In the genomic region with DNA sequence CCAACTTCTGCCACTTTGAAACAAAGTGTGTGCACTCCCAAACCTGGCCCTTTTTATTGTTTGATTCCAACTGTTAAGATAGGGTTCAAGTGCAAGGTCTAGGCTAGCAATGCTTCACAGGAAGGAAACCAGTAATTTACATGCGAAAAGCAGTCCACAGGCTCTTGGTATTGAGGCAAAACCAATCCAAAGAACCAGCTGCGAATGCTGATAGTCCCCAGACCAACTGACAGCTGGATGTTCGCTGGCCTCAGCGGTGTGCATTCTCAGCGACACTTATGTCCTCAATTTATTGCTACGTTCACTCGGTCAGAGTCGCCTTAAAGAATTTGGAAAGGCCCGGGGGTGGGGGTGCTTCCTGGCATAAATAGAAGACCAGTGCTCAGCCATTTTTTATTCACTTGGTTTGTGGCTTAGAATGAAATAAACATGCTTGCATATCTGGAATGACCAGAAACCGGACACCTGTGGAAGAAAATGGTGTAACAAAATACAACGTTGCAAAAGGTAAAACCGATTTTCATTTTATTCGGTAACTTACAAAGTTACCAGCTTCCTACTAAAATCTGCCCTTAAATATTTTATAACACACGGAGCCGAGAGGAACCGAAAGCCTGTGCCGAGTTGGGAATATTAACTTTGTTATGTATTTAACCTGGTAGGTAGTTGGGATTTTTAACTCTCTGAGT, we compare ENCODE assay signal across 8 cellular contexts. TPM values are rescaled to one million over a fixed set of nuclear protein-coding genes. Genes with fewer than 3 reads are reported as not detected.
DNase-seq lines count a peak whose midpoint lies in the region; TF ChIP-seq lines count a peak whose summit lies in the region.

No MANE protein-coding gene starts in this region.

- no peaks in the 10 kb centered on the region for H3K9me3 ChIP-seq in BLaER1 treated with 17β-estradiol and CSF1 and Interleukin-3, amounts not matched to agents 10 nM and 100 nM (replicated peaks in 1 of 11)
- no peaks in the 10 kb centered on the region for H3K9me3 ChIP-seq in mesenchymal stem cell (ENCODE audit: control insufficient read depth, low read length)

- H3K9ac ChIP-seq in BLaER1 treated with 17β-estradiol and CSF1 and Interleukin-3, amounts not matched to agents 10 nM and 100 nM = peak overlapping the region; percentile 62 to 90 (median 84); a peak in 21 of 22 replicates
- peak overlapping the region; percentile 93 for H3K9ac ChIP-seq in mesenchymal stem cell (ENCODE audit: low read length)

- H2BK15ac ChIP-seq in mesenchymal stem cell (ENCODE audit: low read depth, poor library complexity, severe bottlenecking) = no peak overlapping the region

- H3K27me3 ChIP-seq in BLaER1 treated with 17β-estradiol and CSF1 and Interleukin-3, amounts not matched to agents 10 nM and 100 nM = peaks cover 0 to 32% (median 0%) of the 10 kb centered on the region in 11 experiments; a peak in 7 of 22 replicates
- no peaks in the 10 kb centered on the region for H3K27me3 ChIP-seq in mesenchymal stem cell (ENCODE audit: control insufficient read depth in 1 of 2, insufficient read depth in 1 of 2, low read length in 2 of 2)

- no peaks in the 10 kb centered on the region; a peak in 1 of 22 replicates for H3K36me3 ChIP-seq in BLaER1 treated with 17β-estradiol and CSF1 and Interleukin-3, amounts not matched to agents 10 nM and 100 nM
- H3K36me3 ChIP-seq in mesenchymal stem cell (ENCODE audit: control insufficient read depth in 1 of 2, insufficient read depth in 2 of 2, low read depth in 1 of 2, low read length in 2 of 2) = peaks cover 0 to 5% of the 10 kb centered on the region in 2 experiments
- no peaks in the 10 kb centered on the region for H3K36me3 ChIP-seq in urinary bladder (ENCODE audit: insufficient read depth)

- TF ChIP-seq CTCF in GM20000 (IDR thresholded peaks at IDR 0.05; ENCODE audit: extremely low read depth, missing control alignments) (no peak), cardiac fibroblast (IDR thresholded peaks at IDR 0.05; ENCODE audit: low read depth, low read length) (no peak)

- H3K4me3 ChIP-seq in BLaER1 treated with 17β-estradiol and CSF1 and Interleukin-3, amounts not matched to agents 10 nM and 100 nM = peak overlapping the region; percentile 62 to 84 (median 72)
- H3K4me3 ChIP-seq in cardiac fibroblast (replicated peaks in 1 of 2; ENCODE audit: low read depth in 2 of 2, low read length in 2 of 2) (peak overlapping the region; percentile 76 to 93), mesenchymal stem cell (ENCODE audit: insufficient read depth in 1 of 2, low read depth in 1 of 2, low read length in 2 of 2) (peak overlapping the region in 1 of 2 experiments; percentile 90), urinary bladder (ENCODE audit: low read depth, low read length) (peak overlapping the region; percentile 92)

- H3K4me2 ChIP-seq in BLaER1 treated with 17β-estradiol and CSF1 and Interleukin-3, amounts not matched to agents 10 nM and 100 nM = peak overlapping the region; percentile 95 to 99 (median 98)
- peak overlapping the region; percentile 95 for H3K4me2 ChIP-seq in mesenchymal stem cell (ENCODE audit: low read length, poor library complexity, severe bottlenecking)

- peak overlapping the region; percentile 61 to 64 for H3K18ac ChIP-seq in mesenchymal stem cell (ENCODE audit: low read depth in 1 of 2, low read length in 2 of 2)

- H2AFZ ChIP-seq in mesenchymal stem cell (ENCODE audit: low read depth, low read length) = no peak overlapping the region

- H3K4me1 ChIP-seq in BLaER1 treated with 17β-estradiol and CSF1 and Interleukin-3, amounts not matched to agents 10 nM and 100 nM = peaks cover 68 to 90% (median 86%) of the 10 kb centered on the region in 10 experiments
- H3K4me1 ChIP-seq in mesenchymal stem cell (ENCODE audit: control insufficient read depth, insufficient read depth, low read depth, low read length) (peaks cover 50% of the 10 kb centered on the region), urinary bladder (ENCODE audit: insufficient read depth) (peaks cover 5% of the 10 kb centered on the region)

- H3K4ac ChIP-seq in mesenchymal stem cell (ENCODE audit: low read depth in 1 of 2, low read length in 2 of 2) = peak overlapping the region in 1 of 2 experiments; percentile 45

- DNase-seq in GM20000 (ENCODE audit: low spot score) (peak; percentile 58), RKO (ENCODE audit: low spot score) (peak; percentile 38), cardiac fibroblast (ENCODE audit: low read depth in 2 of 2) (peak; percentile 37 to 44), mesenchymal stem cell (peak; percentile 66), NCI-H226 (no peak), NCI-H2081 treated with DMSO at 0.1 percent for 48 hours (lab: John Stamatoyannopoulos, UW) (no peak)

- 5% methylated on average over 15 of the region's 17 CpGs for WGBS in mesenchymal stem cell
- WGBS in urinary bladder = 20% methylated on average over 17 of the region's 17 CpGs

- no peak overlapping the region for H2AK5ac ChIP-seq in mesenchymal stem cell (ENCODE audit: low read length, severe bottlenecking)

- peak overlapping the region in 1 of 2 experiments; percentile 58 for H2BK12ac ChIP-seq in mesenchymal stem cell (ENCODE audit: low read length in 2 of 2)

- peaks cover 20% of the 10 kb centered on the region for H3K79me1 ChIP-seq in mesenchymal stem cell (replicated peaks; ENCODE audit: low read length, poor library complexity, severe bottlenecking)

- no peak overlapping the region for H4K91ac ChIP-seq in mesenchymal stem cell (ENCODE audit: low read length)

- peaks cover 0 to 10% (median 0%) of the 10 kb centered on the region in 11 experiments; a peak in 6 of 22 replicates for H4K20me1 ChIP-seq in BLaER1 treated with 17β-estradiol and CSF1 and Interleukin-3, amounts not matched to agents 10 nM and 100 nM

- H3K14ac ChIP-seq in mesenchymal stem cell (ENCODE audit: low read length in 2 of 2) = no peak overlapping the region

- no peak overlapping the region for H3K23ac ChIP-seq in mesenchymal stem cell (ENCODE audit: low read length in 2 of 2)

- H2BK5ac ChIP-seq in mesenchymal stem cell (ENCODE audit: low read depth, low read length, poor library complexity, severe bottlenecking) = no peak overlapping the region

- peak overlapping the region in 10 of 11 experiments; percentile 24 to 97 (median 93); a peak in 18 of 22 replicates for H3K27ac ChIP-seq in BLaER1 treated with 17β-estradiol and CSF1 and Interleukin-3, amounts not matched to agents 10 nM and 100 nM
- peak overlapping the region; percentile 82 for H3K27ac ChIP-seq in mesenchymal stem cell (ENCODE audit: low read length, poor library complexity, severe bottlenecking)
- H3K27ac ChIP-seq in urinary bladder (ENCODE audit: low read depth) = peak overlapping the region; percentile 87

- no peak overlapping the region for H2BK120ac ChIP-seq in mesenchymal stem cell (ENCODE audit: low read depth, low read length)

- H4K8ac ChIP-seq in mesenchymal stem cell (ENCODE audit: low read length) = peak overlapping the region; percentile 90

RNA-seq across cellular contexts. Expression of gene CPT1A, which starts 1.6 kb away (rescaled TPM):
- 28.4 TPM for polyA plus RNA-seq in mesenchymal stem cell (2013, experiment 1 of 2)
- polyA plus RNA-seq in mesenchymal stem cell (2013, experiment 2 of 2) = 27.0 TPM
- total RNA-seq in urinary bladder = 20.4 TPM
- polyA plus RNA-seq in urinary bladder = 24.5 TPM

Comparison
In these comparisons a context has a peak if more than half of its experiments do, and no peak if none do; other contexts are left out.
1. DNase-seq: peak in GM20000 (single experiment), RKO (single experiment), cardiac fibroblast (2 of 2) and mesenchymal stem cell (single experiment); none in NCI-H226 (single experiment) and NCI-H2081 treated with DMSO at 0.1 percent for 48 hours (single experiment).
2. Peak in every context shown above with its lines, with median percentiles within 50 percentile points of each other: H3K27ac ChIP-seq.